In genomic region chr14:61342486-61342885, GRCh38 we compare ENCODE assay signal across 8 cellular contexts. TPM values are rescaled to one million over a fixed set of nuclear protein-coding genes. Genes with fewer than 3 reads are reported as not detected.
DNase-seq lines count a peak whose midpoint lies in the region; ATAC-seq lines count a peak whose summit lies in the region.

No MANE protein-coding gene starts in this region.

- intact Hi-C loops in left cardiac atrium (cut with DNase I) = no loop called here

- DNase-seq in activated CD8-positive, alpha-beta memory T cell treated with anti-CD3 and anti-CD28 coated beads for 4 hours (ENCODE audit: low read depth in 2 of 2) = peak; percentile 76 to 86
- peak; percentile 48 for DNase-seq in left cardiac atrium
- peak; percentile 60 to 73 for DNase-seq in stimulated activated CD8-positive, alpha-beta memory T cell treated with anti-CD3 and anti-CD28 coated beads, Interleukin-2, amount 100 ng/mL, for 48 hours (ENCODE audit: low read depth in 2 of 2)
- DNase-seq in OCI-M2 (lab: John Stamatoyannopoulos, UW; ENCODE audit: unreplicated experiment) = no peak
- no peak for DNase-seq in SW480 (ENCODE audit: low spot score)
- no peak for DNase-seq in nucleus accumbens (lab: John Stamatoyannopoulos, UW)

- ATAC-seq in HG03064 (IDR thresholded peaks at IDR 0.05; ENCODE audit: low read depth, unreplicated experiment) = peak; percentile 54
- peak; percentile 37 to 47 for ATAC-seq in left cardiac atrium
- no peak for ATAC-seq in HG03095 (IDR thresholded peaks at IDR 0.05; ENCODE audit: unreplicated experiment)

RNA-seq across cellular contexts. Expression of gene PRKCH, which starts 21.1 kb away (rescaled TPM):
- 10 to 100 TPM; 17.6 to 34.8 TPM for total RNA-seq in left cardiac atrium

Comparison
In these comparisons a context has a peak if more than half of its experiments do, and no peak if none do; other contexts are left out.
1. DNase-seq: peak in activated CD8-positive, alpha-beta memory T cell treated with anti-CD3 and anti-CD28 coated beads for 4 hours (2 of 2), left cardiac atrium (single experiment) and stimulated activated CD8-positive, alpha-beta memory T cell treated with anti-CD3 and anti-CD28 coated beads, Interleukin-2, amount 100 ng/mL, for 48 hours (2 of 2); none in OCI-M2 (single experiment), SW480 (single experiment) and nucleus accumbens (0 of 56).